In the genomic region with DNA sequence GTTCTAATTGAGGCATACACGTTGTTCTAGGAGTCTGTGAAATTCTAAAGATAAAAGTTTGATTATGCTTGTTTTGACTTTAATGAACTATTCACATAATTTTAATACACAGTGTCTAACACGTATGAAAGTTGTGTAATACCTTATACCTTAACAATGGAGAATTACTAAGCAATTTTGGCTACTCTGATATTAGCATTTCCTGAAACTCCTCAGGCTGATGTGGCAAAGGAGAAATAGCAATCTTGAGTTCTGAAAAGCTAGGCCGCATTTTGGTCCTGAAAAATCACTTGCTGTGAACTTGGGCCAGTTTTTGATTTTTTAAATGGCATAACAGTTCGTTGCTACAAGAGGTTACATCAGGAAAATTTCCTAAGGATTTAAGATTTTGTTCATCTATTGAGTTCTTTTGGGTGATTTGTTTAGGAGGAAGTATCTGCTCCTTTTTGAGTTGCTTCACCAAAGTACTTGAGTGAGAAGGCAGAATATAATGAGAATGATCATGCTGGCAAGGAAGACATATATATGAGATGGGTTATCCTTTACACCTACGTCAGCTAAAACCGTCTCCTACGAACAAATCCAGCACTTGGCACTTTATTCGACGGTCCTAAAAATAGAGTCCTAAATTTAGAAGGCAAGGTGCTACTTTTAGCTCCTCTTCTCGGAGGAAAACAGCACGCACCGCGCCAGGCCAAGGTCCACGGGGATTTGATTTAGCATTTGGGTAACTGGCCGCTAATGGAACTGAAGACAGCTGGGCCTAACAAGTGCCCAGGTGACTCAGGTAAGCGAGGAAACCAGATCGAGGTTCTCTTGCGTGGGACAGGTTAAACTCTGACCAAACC, we compare ENCODE assay signal across 1 cellular context.
TF ChIP-seq lines count a peak whose summit lies in the region.

No MANE protein-coding gene starts in this region.

TF ChIP-seq in WTC11, 78 proteins besides CTCF, POLR2A, EP300 and RAD21 (continued from another document):
- TF ChIP-seq MLX (CRISPR knock-in tag; IDR thresholded peaks at IDR 0.05) (no peak), ZNF317 (CRISPR knock-in tag; IDR thresholded peaks at IDR 0.05; ENCODE audit: borderline replicate concordance, low read depth) (no peak), ZNF416 (CRISPR knock-in tag; IDR thresholded peaks at IDR 0.05) (no peak), SMAD4 (CRISPR knock-in tag; IDR thresholded peaks at IDR 0.05) (no peak), NR2C2 (CRISPR knock-in tag; IDR thresholded peaks at IDR 0.05) (no peak)
